ENCODE assay signal across 23 cellular contexts in genomic region chr7:91993976-91994375, GRCh38. TPM values are rescaled to one million over a fixed set of nuclear protein-coding genes. Genes with fewer than 3 reads are reported as not detected.
DNase-seq lines count a peak whose midpoint lies in the region; ATAC-seq and TF ChIP-seq lines count a peak whose summit lies in the region.
"Had no signal": no experiment of that assay in that cellular context is flagged by ENCODE, and none has a peak within 500 bp of the region (broad histone marks: within the 10 kb centered on the region; RNA-seq: fewer than 3 reads in every experiment).

No MANE protein-coding gene starts in this region.

- peaks cover 40 to 64% of the 10 kb centered on the region in 2 donors for H3K36me3 Mint-ChIP-seq in CD14-positive monocyte

- in situ Hi-C loops in mammary epithelial cell (cut with MboI; ENCODE audit: low sequenced_read_pairs in 2 of 2): no loop called here

- H3K4me1 ChIP-seq in Loucy (ENCODE audit: insufficient read depth, low read length, poor library complexity, severe bottlenecking) (peaks cover 28% of the 10 kb centered on the region), mammary epithelial cell (ENCODE audit: insufficient read depth, low read length) (no peaks in the 10 kb centered on the region), esophagus squamous epithelium (no peaks in the 10 kb centered on the region)
- H3K4me1 ChIP-seq: A549, right lobe of liver, uterus had no signal

- H3K9ac ChIP-seq in Loucy (ENCODE audit: low read depth, low read length, poor library complexity, severe bottlenecking) (no peak overlapping the region), mammary epithelial cell (ENCODE audit: insufficient read depth, low read length) (no peak overlapping the region)

- peaks cover 0 to 1% (median 0%) of the 10 kb centered on the region in 7 donors for H3K9me3 Mint-ChIP-seq in CD14-positive monocyte
- H3K9me3 Mint-ChIP-seq: activated B cell treated with CpG ODN at 0.5 μM for 24 hours; CD4-positive, alpha-beta memory T cell; T-helper 1 cell treated with Interleukin-12 subunit alpha and Interleukin-12 subunit beta and Interleukin-4 antibody, amounts not matched to agents 30 μg/mL and 1 μg/mL, for 36 hours had no signal

- H3K27ac ChIP-seq in mammary epithelial cell (ENCODE audit: insufficient read depth, low read depth, low read length) (no peak overlapping the region), esophagus squamous epithelium (no peak overlapping the region)
- H3K27ac ChIP-seq: A549, HL-60, right lobe of liver, uterus had no signal

- H2AFZ ChIP-seq in Loucy (ENCODE audit: low read length): no peak overlapping the region
- no peak overlapping the region for H2AFZ ChIP-seq in mammary epithelial cell (ENCODE audit: low read depth, low read length)

- H3K27me3 ChIP-seq in Loucy (ENCODE audit: insufficient read depth, low read length, poor library complexity, severe bottlenecking): no peaks in the 10 kb centered on the region
- no peaks in the 10 kb centered on the region for H3K27me3 ChIP-seq in mammary epithelial cell (ENCODE audit: insufficient read depth, low read length)
- no peaks in the 10 kb centered on the region for H3K27me3 ChIP-seq in esophagus squamous epithelium
- H3K27me3 ChIP-seq: right lobe of liver, uterus had no signal

- CTCF ChIA-PET in mammary epithelial cell (lab: Charles Lee; ENCODE audit: low non-redundant PET): no interaction called here

- no peaks in the 10 kb centered on the region for H3F3A ChIP-seq in Loucy (ENCODE audit: low read depth)

- H3K36me3 ChIP-seq in Loucy (ENCODE audit: insufficient read depth, low read length) (peaks cover 64% of the 10 kb centered on the region), mammary epithelial cell (ENCODE audit: insufficient read depth, low read length) (peaks cover 27% of the 10 kb centered on the region), esophagus squamous epithelium (peaks cover 0 to 74% (median 11%) of the 10 kb centered on the region in 3 donors)
- H3K36me3 ChIP-seq: uterus had no signal

- WGBS in mammary epithelial cell (ENCODE audit: low coverage, missing lambda C conversion rate): 94% methylated on average over 3 of the region's 3 CpGs
- 50 to 86% methylated on average over 1 to 2 of the region's 3 CpGs for WGBS in esophagus squamous epithelium, 2 donors

- intact Hi-C loops in CD14-positive monocyte (cut with micrococcal nuclease) (no loop called here), mammary epithelial cell (cut with micrococcal nuclease) (no loop called here), esophagus squamous epithelium (cut with DNase I) (no loop called here)

- H3K79me2 ChIP-seq in Loucy (ENCODE audit: insufficient read depth, low read length): peaks cover 5% of the 10 kb centered on the region; the same call in 1 of the 2 replicates
- no peaks in the 10 kb centered on the region for H3K79me2 ChIP-seq in mammary epithelial cell (ENCODE audit: insufficient read depth, low read length)

- peaks cover 19% of the 10 kb centered on the region for H3K4me1 Mint-ChIP-seq in CD14-positive monocyte
- H3K4me1 Mint-ChIP-seq: activated B cell treated with CpG ODN at 0.5 μM for 24 hours had no signal

- no peak for TF ChIP-seq POLR2A in esophagus squamous epithelium (IDR thresholded peaks at IDR 0.05)

- peak overlapping the region in 4 of 7 donors; percentile 42 to 70 (median 62) for H3K27ac Mint-ChIP-seq in CD14-positive monocyte
- H3K27ac Mint-ChIP-seq: activated B cell treated with CpG ODN at 0.5 μM for 24 hours; CD4-positive, alpha-beta memory T cell; T-helper 1 cell treated with Interleukin-12 subunit alpha and Interleukin-12 subunit beta and Interleukin-4 antibody, amounts not matched to agents 30 μg/mL and 1 μg/mL, for 36 hours had no signal

- no peak for TF ChIP-seq CTCF in CD14-positive monocyte (IDR thresholded peaks at IDR 0.05)
- no peak for TF ChIP-seq CTCF in Loucy (conservative IDR thresholded peaks at IDR 0.05; ENCODE audit: low read length)
- TF ChIP-seq CTCF in mammary epithelial cell (conservative IDR thresholded peaks at IDR 0.05 in 1 of 2, IDR thresholded peaks at IDR 0.05 in 1 of 2; ENCODE audit: extremely low read depth in 1 of 2, insufficient read depth in 1 of 2, low read depth in 1 of 2, low read length in 2 of 2): no peak
- no peak for TF ChIP-seq CTCF in esophagus squamous epithelium (IDR thresholded peaks at IDR 0.05)

- H3K27me3 Mint-ChIP-seq in CD14-positive monocyte (ENCODE audit: low read depth in 3 of 3): no peaks in the 10 kb centered on the region
- H3K27me3 Mint-ChIP-seq: activated B cell treated with CpG ODN at 0.5 μM for 24 hours; CD4-positive, alpha-beta memory T cell had no signal

- H3K9me2 ChIP-seq in Loucy (replicated peaks; ENCODE audit: low read depth, low read length): no peaks in the 10 kb centered on the region

- ATAC-seq in GM19035 (IDR thresholded peaks at IDR 0.05; ENCODE audit: unreplicated experiment): peak; percentile 43
- peak; percentile 42 for ATAC-seq in HG02763 (IDR thresholded peaks at IDR 0.05; ENCODE audit: unreplicated experiment)
- ATAC-seq in HG03571 (IDR thresholded peaks at IDR 0.05; ENCODE audit: unreplicated experiment): no peak
- ATAC-seq: A549, right lobe of liver had no signal

- H3K9me3 ChIP-seq in Loucy (ENCODE audit: insufficient read depth, low read depth, low read length) (no peaks in the 10 kb centered on the region), mammary epithelial cell (replicated peaks; ENCODE audit: insufficient read depth, low read length) (no peaks in the 10 kb centered on the region), esophagus squamous epithelium (no peaks in the 10 kb centered on the region)
- H3K9me3 ChIP-seq: A549, right lobe of liver, uterus had no signal

- no peak overlapping the region for H3K4me3 ChIP-seq in Loucy (ENCODE audit: low read length, poor library complexity, severe bottlenecking)
- no peak overlapping the region for H3K4me3 ChIP-seq in mammary epithelial cell (replicated peaks in 1 of 3; ENCODE audit: insufficient read depth in 1 of 3, low read depth in 2 of 3, low read length in 3 of 3)
- no peak overlapping the region for H3K4me3 ChIP-seq in esophagus squamous epithelium
- H3K4me3 ChIP-seq: A549, right lobe of liver, uterus had no signal

- DNase-seq in CD14-positive monocyte (ENCODE audit: low spot score) (no peak), mammary epithelial cell (no peak), NCI-H82 treated with DMSO at 0.1 percent for 48 hours (lab: John Stamatoyannopoulos, UW; ENCODE audit: unreplicated experiment) (no peak), esophagus squamous epithelium (lab: John Stamatoyannopoulos, UW) (no peak)
- DNase-seq: activated B cell treated with CpG ODN at 0.5 μM for 24 hours; activated gamma-delta T cell treated with Interleukin-2 at 50 U/mL for 16 hours; aorta; CD4-positive, alpha-beta memory T cell; hypothalamus; KBM-7; NCI-H1436; NCI-H345; right lobe of liver; Right ventricle myocardium superior; stimulated activated CD4-positive, alpha-beta T cell treated with anti-CD3 and anti-CD28 coated beads, Interleukin-2, amount 100 ng/mL, for 24 hours; uterus had no signal

- dilution Hi-C loops in mammary epithelial cell (cut with HindIII; ENCODE audit: low sequenced_read_pairs): no loop called here

- no TSS peak for BruUV-seq in mammary epithelial cell (replicated peaks; lab: Mats Ljungman, UMichigan)

- H4K20me1 ChIP-seq in Loucy (ENCODE audit: insufficient read depth, low read length, poor library complexity, severe bottlenecking) (no peaks in the 10 kb centered on the region), mammary epithelial cell (ENCODE audit: insufficient read depth, low read length) (no peaks in the 10 kb centered on the region)

- H3K4me3 Mint-ChIP-seq in CD14-positive monocyte: no peak overlapping the region
- H3K4me3 Mint-ChIP-seq: activated B cell treated with CpG ODN at 0.5 μM for 24 hours; CD4-positive, alpha-beta memory T cell; T-helper 1 cell treated with Interleukin-12 subunit alpha and Interleukin-12 subunit beta and Interleukin-4 antibody, amounts not matched to agents 30 μg/mL and 1 μg/mL, for 36 hours had no signal

- H3K4me2 ChIP-seq in Loucy (ENCODE audit: low read depth, low read length, poor library complexity, severe bottlenecking) (peak overlapping the region; percentile 39), mammary epithelial cell (ENCODE audit: insufficient read depth, low read depth, low read length) (no peak overlapping the region)
- H3K4me2 ChIP-seq: A549 had no signal

RNA-seq across cellular contexts. Expression of gene AKAP9, which starts 53.3 kb away (rescaled TPM):
- polyA plus RNA-seq in CD14-positive monocyte (1 to 10 TPM; 1.5 to 7.3 TPM), mammary epithelial cell (7.1 TPM)
- total RNA-seq in mammary epithelial cell (10 to 100 TPM; 34.8 to 42.1 TPM), esophagus squamous epithelium (10 to 100 TPM; 49.7 to 82.6 (median 55.8) TPM)
- 17.8 TPM for polyA minus RNA-seq in mammary epithelial cell
